Comparison of ENCODE assay signal across 8 cellular contexts in the genomic region with DNA sequence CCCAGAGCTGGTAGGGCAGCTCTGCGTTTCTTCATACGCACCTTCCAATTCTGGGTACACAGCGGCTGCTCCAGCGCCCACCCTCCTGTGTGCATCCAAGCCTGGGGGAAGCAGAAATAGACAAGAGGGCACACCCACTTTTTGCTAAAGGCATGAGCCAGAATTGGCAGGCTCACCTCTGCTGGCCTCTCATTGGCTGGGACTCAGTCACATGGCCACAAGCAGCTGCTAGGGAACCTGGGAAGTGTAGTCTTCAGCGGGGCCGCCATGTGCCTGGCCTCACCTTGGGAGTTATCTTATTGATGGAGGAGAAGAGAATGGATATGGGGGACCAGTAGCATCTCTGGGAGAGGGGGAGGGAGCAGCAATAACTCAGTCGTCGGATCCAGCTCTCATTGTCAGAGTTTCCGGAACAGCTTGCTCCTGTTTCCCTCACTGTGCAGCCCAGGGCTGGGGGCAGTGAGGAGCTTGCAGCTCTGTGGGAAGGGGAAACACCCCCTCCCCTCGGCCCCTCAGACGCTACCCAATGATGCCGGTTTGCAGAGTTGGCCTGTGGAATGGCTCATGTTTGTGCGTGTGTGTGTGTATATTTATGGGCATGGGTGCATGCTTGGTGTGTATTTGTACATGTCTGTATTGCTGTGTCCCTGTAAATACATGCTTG. TPM values are rescaled to one million over a fixed set of nuclear protein-coding genes. Genes with fewer than 3 reads are reported as not detected.
DNase-seq lines count a peak whose midpoint lies in the region; ATAC-seq and TF ChIP-seq lines count a peak whose summit lies in the region.

No MANE protein-coding gene starts in this region.

- peaks cover 5% of the 10 kb centered on the region for H3K36me3 Mint-ChIP-seq in type B pancreatic cell

- peak overlapping the region; percentile 40 for H3K4me3 Mint-ChIP-seq in type B pancreatic cell

- H3K9me3 ChIP-seq in ovary: no peaks in the 10 kb centered on the region

- H3K27ac Mint-ChIP-seq in type B pancreatic cell: peak overlapping the region; percentile 78

- TF ChIP-seq POLR2A in ovary (IDR thresholded peaks at IDR 0.05): no peak

- peak; percentile 74 for ATAC-seq in GM19452 (IDR thresholded peaks at IDR 0.05; ENCODE audit: unreplicated experiment)

- no peak overlapping the region for H3K4me3 ChIP-seq in foreskin fibroblast (ENCODE audit: low read depth in 1 of 2, low read length in 2 of 2)
- H3K4me3 ChIP-seq in ovary: no peak overlapping the region

- peaks cover 13% of the 10 kb centered on the region for H3K4me1 Mint-ChIP-seq in type B pancreatic cell (ENCODE audit: unreplicated experiment)

- TF ChIP-seq EP300 in ovary (IDR thresholded peaks at IDR 0.05): no peak

- peaks cover 2% of the 10 kb centered on the region for H3K4me1 ChIP-seq in ovary (ENCODE audit: insufficient read depth)

- H3K27ac ChIP-seq in ovary: no peak overlapping the region

- no peaks in the 10 kb centered on the region for H3K27me3 ChIP-seq in ovary

- no peaks in the 10 kb centered on the region for H3K36me3 ChIP-seq in ovary

- DNase-seq in AG20443 (ENCODE audit: low spot score) (peak; percentile 89), Kasumi-1 (lab: John Stamatoyannopoulos, UW) (peak; percentile 82 to 86), SHP77 (lab: John Stamatoyannopoulos, UW) (peak; percentile 79 to 91), foreskin fibroblast (peak; percentile 56 to 84), ovary (peak; percentile 57 to 75 (median 61)), type B pancreatic cell (ENCODE audit: extremely low spot score, unreplicated experiment) (no peak)
- peak; percentile 45 to 51 for DNase-seq in activated T-helper 1 cell treated with anti-CD3 and anti-CD28 coated beads, Interleukin-2, amount 50 U/mL, for 16 hours (ENCODE audit: low read depth in 1 of 2, low spot score in 1 of 2)

- WGBS in ovary, 3 donors: 55 to 63% (median 62%) methylated on average over 13 of the region's 13 CpGs

- intact Hi-C loops in ovary (cut with DNase I): no loop called here

- no peaks in the 10 kb centered on the region for H3K9me3 Mint-ChIP-seq in type B pancreatic cell

- TF ChIP-seq CTCF in foreskin fibroblast (IDR thresholded peaks at IDR 0.05; ENCODE audit: low read depth, low read length): no peak
- no peak for TF ChIP-seq CTCF in ovary (IDR thresholded peaks at IDR 0.05)
- TF ChIP-seq CTCF in type B pancreatic cell (conservative IDR thresholded peaks at IDR 0.05): no peak

- H3K27me3 Mint-ChIP-seq in type B pancreatic cell: no peaks in the 10 kb centered on the region

RNA-seq across cellular contexts. Expression of gene MIEF1, which starts 11.8 kb away (rescaled TPM):
- 10 to 100 TPM; 13.1 to 23.9 (median 19.9) TPM for total RNA-seq in ovary
- polyA plus RNA-seq in ovary: 10 to 100 TPM; 11.4 to 19.2 TPM
- total RNA-seq in type B pancreatic cell (ENCODE audit: low replicate concordance): 35.0 and 35.5 TPM in 2 replicates

RNA-seq across cellular contexts. Expression of gene ATF4, which starts 30.1 kb away (rescaled TPM):
- total RNA-seq in ovary (100 to 1,000 TPM; 212 to 611 (median 246) TPM), type B pancreatic cell (ENCODE audit: low replicate concordance) (315 and 398 TPM in 2 replicates)
- polyA plus RNA-seq in ovary: 100 to 1,000 TPM; 393 to 398 TPM

RNA-seq across cellular contexts. Expression of gene MGAT3, which starts 33.5 kb away (rescaled TPM):
- 1 to 10 TPM in 5 of 7 donors, under 1 TPM in 2; 0.91 to 5.9 (median 1.1) TPM for total RNA-seq in ovary
- polyA plus RNA-seq in ovary: 1 to 10 TPM; 2.1 to 2.3 TPM
- 47.0 and 115 TPM in 2 replicates for total RNA-seq in type B pancreatic cell (ENCODE audit: low replicate concordance)

RNA-seq across cellular contexts. Expression of gene RPS19BP1, which starts 42.3 kb away (rescaled TPM):
- total RNA-seq in ovary (100 to 1,000 TPM in 1 of 7 donors, 10 to 100 TPM in 6; 41.9 to 117 (median 44.2) TPM), type B pancreatic cell (ENCODE audit: low replicate concordance) (52.3 and 59.1 TPM in 2 replicates)
- polyA plus RNA-seq in ovary: 100 to 1,000 TPM in 1 of 2 donors, 1 to 10 TPM in 1; 9.1 to 130 TPM
